In the genomic region with DNA sequence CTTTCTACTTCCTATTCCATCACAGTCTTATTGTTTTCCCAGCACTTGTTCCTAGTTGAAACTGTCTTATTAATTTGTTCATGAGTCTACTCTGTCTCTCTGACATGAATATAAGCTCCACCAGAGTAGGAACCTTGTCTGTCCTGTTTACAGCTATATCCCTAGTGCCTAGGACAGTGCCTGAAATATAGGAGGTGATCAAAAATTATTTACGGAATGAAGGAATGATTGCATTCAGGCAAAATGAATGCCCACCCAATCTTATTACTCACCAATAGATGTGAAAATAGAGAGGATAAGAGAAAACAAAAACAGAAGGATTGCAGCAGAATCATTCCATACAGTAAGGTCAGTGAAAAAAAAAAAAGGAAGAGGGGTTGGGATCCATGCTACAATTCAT, we compare ENCODE assay signal across 11 cellular contexts. TPM values are rescaled to one million over a fixed set of nuclear protein-coding genes. Genes with fewer than 3 reads are reported as not detected.
DNase-seq lines count a peak whose midpoint lies in the region; ATAC-seq and TF ChIP-seq lines count a peak whose summit lies in the region.
"Had no signal": no experiment of that assay in that cellular context is flagged by ENCODE, and none has a peak within 500 bp of the region (broad histone marks: within the 10 kb centered on the region; RNA-seq: fewer than 3 reads in every experiment).

No MANE protein-coding gene starts in this region.

- H3K4me1 ChIP-seq in iPS-15b (ENCODE audit: control insufficient read depth, insufficient read depth, low read length), result peaks cover 13% of the 10 kb centered on the region
- H3K4me1 ChIP-seq in testis, result peaks cover 27% of the 10 kb centered on the region

- no peak overlapping the region for H3K27ac ChIP-seq in testis

- peak overlapping the region; percentile 95 to 99 for H3K4me3 Mint-ChIP-seq in activated T-cell treated with anti-CD3 and anti-CD28 coated beads, Interleukin-2, amount 50 U/mL, for 72 hours
- H3K4me3 Mint-ChIP-seq in activated CD4-positive, alpha-beta memory T cell treated with anti-CD3 and anti-CD28 coated beads, Interleukin-2, amount 10 ng/mL, durations not matched to agents 7 days and 5 days, result peak overlapping the region; percentile 88
- peak overlapping the region; percentile 83 to 98 for H3K4me3 Mint-ChIP-seq in stimulated activated naive B cell treated with anti-CD40 and anti-IgM and Interleukin-4, amounts not matched to agents 10 μg/mL and 1 μg/mL and 100 μg/mL, for 72 hours

- no peaks in the 10 kb centered on the region for H3K9me3 Mint-ChIP-seq in activated T-cell treated with anti-CD3 and anti-CD28 coated beads, Interleukin-2, amount 50 U/mL, for 72 hours
- H3K9me3 Mint-ChIP-seq in activated CD4-positive, alpha-beta memory T cell treated with anti-CD3 and anti-CD28 coated beads, Interleukin-2, amount 10 ng/mL, durations not matched to agents 7 days and 5 days, result no peaks in the 10 kb centered on the region
- no peaks in the 10 kb centered on the region for H3K9me3 Mint-ChIP-seq in stimulated activated naive B cell treated with anti-CD40 and anti-IgM and Interleukin-4, amounts not matched to agents 10 μg/mL and 1 μg/mL and 100 μg/mL, for 72 hours

- H3K27ac Mint-ChIP-seq in activated T-cell treated with anti-CD3 and anti-CD28 coated beads, Interleukin-2, amount 50 U/mL, for 72 hours, result peak overlapping the region; percentile 96
- peak overlapping the region; percentile 5 for H3K27ac Mint-ChIP-seq in activated CD4-positive, alpha-beta memory T cell treated with anti-CD3 and anti-CD28 coated beads, Interleukin-2, amount 10 ng/mL, durations not matched to agents 7 days and 5 days
- H3K27ac Mint-ChIP-seq in stimulated activated naive B cell treated with anti-CD40 and anti-IgM and Interleukin-4, amounts not matched to agents 10 μg/mL and 1 μg/mL and 100 μg/mL, for 72 hours, result no peak overlapping the region

- H3K36me3 ChIP-seq in iPS-15b (ENCODE audit: control insufficient read depth, insufficient read depth, low read length), result no peaks in the 10 kb centered on the region
- H3K36me3 ChIP-seq in testis (ENCODE audit: low read depth, missing control alignments), result no peaks in the 10 kb centered on the region

- POLR2A ChIA-PET in activated CD4-positive, alpha-beta memory T cell treated with anti-CD3 and anti-CD28 coated beads, Interleukin-2, amount 10 ng/mL, durations not matched to agents 7 days and 5 days (lab: Charles Lee), result interaction anchor here (6.2 kb wide), 1 partner anchor 21 kb away, joined by 64 read pairs; the partner anchor contains the start of gene KTI12

- H3K4me3 ChIP-seq in iPS-15b (ENCODE audit: low read depth, low read length), result peak overlapping the region; percentile 94
- H3K4me3 ChIP-seq in testis, result no peak overlapping the region

- no peak for TF ChIP-seq POLR2A in testis (IDR thresholded peaks at IDR 0.05)

- H3K9me3 ChIP-seq in iPS-15b (ENCODE audit: control insufficient read depth, insufficient read depth, low read length) (no peaks in the 10 kb centered on the region), testis (no peaks in the 10 kb centered on the region)

- H3K27me3 Mint-ChIP-seq in activated T-cell treated with anti-CD3 and anti-CD28 coated beads, Interleukin-2, amount 50 U/mL, for 72 hours (ENCODE audit: low read depth), result no peaks in the 10 kb centered on the region
- no peaks in the 10 kb centered on the region for H3K27me3 Mint-ChIP-seq in activated CD4-positive, alpha-beta memory T cell treated with anti-CD3 and anti-CD28 coated beads, Interleukin-2, amount 10 ng/mL, durations not matched to agents 7 days and 5 days
- no peaks in the 10 kb centered on the region for H3K27me3 Mint-ChIP-seq in stimulated activated naive B cell treated with anti-CD40 and anti-IgM and Interleukin-4, amounts not matched to agents 10 μg/mL and 1 μg/mL and 100 μg/mL, for 72 hours

- H3K27me3 ChIP-seq in iPS-15b (ENCODE audit: control insufficient read depth, insufficient read depth, low read length) (no peaks in the 10 kb centered on the region), testis (no peaks in the 10 kb centered on the region)

- peaks cover 60% of the 10 kb centered on the region for H3K4me1 Mint-ChIP-seq in activated T-cell treated with anti-CD3 and anti-CD28 coated beads, Interleukin-2, amount 50 U/mL, for 72 hours (ENCODE audit: low read depth)
- H3K4me1 Mint-ChIP-seq in activated CD4-positive, alpha-beta memory T cell treated with anti-CD3 and anti-CD28 coated beads, Interleukin-2, amount 10 ng/mL, durations not matched to agents 7 days and 5 days, result peaks cover 47% of the 10 kb centered on the region
- peaks cover 25 to 42% of the 10 kb centered on the region in 2 donors for H3K4me1 Mint-ChIP-seq in stimulated activated naive B cell treated with anti-CD40 and anti-IgM and Interleukin-4, amounts not matched to agents 10 μg/mL and 1 μg/mL and 100 μg/mL, for 72 hours

- peaks cover 10 to 21% of the 10 kb centered on the region in 2 donors for H3K36me3 Mint-ChIP-seq in activated T-cell treated with anti-CD3 and anti-CD28 coated beads, Interleukin-2, amount 50 U/mL, for 72 hours (ENCODE audit: insufficient read depth in 2 of 2)
- peaks cover 23% of the 10 kb centered on the region for H3K36me3 Mint-ChIP-seq in activated CD4-positive, alpha-beta memory T cell treated with anti-CD3 and anti-CD28 coated beads, Interleukin-2, amount 10 ng/mL, durations not matched to agents 7 days and 5 days (ENCODE audit: low read depth)
- peaks cover 0 to 19% of the 10 kb centered on the region in 2 donors for H3K36me3 Mint-ChIP-seq in stimulated activated naive B cell treated with anti-CD40 and anti-IgM and Interleukin-4, amounts not matched to agents 10 μg/mL and 1 μg/mL and 100 μg/mL, for 72 hours

- no peak for TF ChIP-seq CTCF in testis (IDR thresholded peaks at IDR 0.05)

- WGBS in testis, 2 donors, result 70 to 75% methylated on average over 1 of the region's 1 CpG

- no peak for DNase-seq in activated T-cell treated with anti-CD3 and anti-CD28 coated beads, Interleukin-2, amount 50 U/mL, for 72 hours
- DNase-seq in activated T-cell treated with anti-CD3 and anti-CD28 coated beads for 4 hours (no peak), KG1 (lab: John Stamatoyannopoulos, UW) (no peak), testis (no peak), Kasumi-1 (lab: John Stamatoyannopoulos, UW) (no peak)
- no peak for DNase-seq in activated CD4-positive, alpha-beta memory T cell treated with anti-CD3 and anti-CD28 coated beads, Interleukin-2, amount 10 ng/mL, durations not matched to agents 7 days and 5 days
- no peak for DNase-seq in stimulated activated naive B cell treated with anti-CD40 and anti-IgM and Interleukin-4, amounts not matched to agents 10 μg/mL and 1 μg/mL and 100 μg/mL, for 72 hours
- DNase-seq: foreskin melanocyte; NCI-H1092 treated with DMSO at 0.1 percent for 48 hours; stimulated activated CD4-positive, alpha-beta T cell treated with anti-CD3 and anti-CD28 coated beads, Interleukin-2, amount 100 ng/mL, for 48 hours had no signal

- peak overlapping the region; percentile 75 for H3K9ac ChIP-seq in iPS-15b (ENCODE audit: low read depth, low read length)

- ATAC-seq in activated T-cell treated with anti-CD3 and anti-CD28 coated beads, Interleukin-2, amount 50 U/mL, for 72 hours (replicated peaks in 1 of 2), result no peak
- no peak for ATAC-seq in stimulated activated naive B cell treated with anti-CD40 and anti-IgM and Interleukin-4, amounts not matched to agents 10 μg/mL and 1 μg/mL and 100 μg/mL, for 72 hours (replicated peaks)

- CTCF ChIA-PET in activated CD4-positive, alpha-beta memory T cell treated with anti-CD3 and anti-CD28 coated beads, Interleukin-2, amount 10 ng/mL, durations not matched to agents 7 days and 5 days (lab: Charles Lee), result no interaction called here

- intact Hi-C loops in testis (cut with DNase I; ENCODE audit: low total_unique reads), result no loop called here

RNA-seq across cellular contexts. Expression of gene TXNDC12, which starts 1.1 kb away (rescaled TPM):
- total RNA-seq in activated T-cell treated with anti-CD3 and anti-CD28 coated beads, Interleukin-2, amount 50 U/mL, for 72 hours, result 10 to 100 TPM; 50.5 to 54.2 TPM
- 10 to 100 TPM; 56.6 to 63.5 TPM for total RNA-seq in activated CD4-positive, alpha-beta memory T cell treated with anti-CD3 and anti-CD28 coated beads, Interleukin-2, amount 10 ng/mL, durations not matched to agents 7 days and 5 days
- total RNA-seq in testis, result 10 to 100 TPM; 33.3 to 38.4 TPM
- polyA plus RNA-seq in testis (ENCODE audit: insufficient read depth, low read depth, low replicate concordance), result 39.2 TPM

RNA-seq across cellular contexts. Expression of gene BTF3L4, which starts 2.2 kb away (rescaled TPM):
- total RNA-seq in activated T-cell treated with anti-CD3 and anti-CD28 coated beads, Interleukin-2, amount 50 U/mL, for 72 hours, result 10 to 100 TPM; 28.3 to 32.3 TPM
- 10 to 100 TPM; 35.0 to 38.1 TPM for total RNA-seq in activated CD4-positive, alpha-beta memory T cell treated with anti-CD3 and anti-CD28 coated beads, Interleukin-2, amount 10 ng/mL, durations not matched to agents 7 days and 5 days
- 10 to 100 TPM; 44.5 to 49.5 TPM for total RNA-seq in testis
- polyA plus RNA-seq in testis (ENCODE audit: insufficient read depth, low read depth, low replicate concordance), result 79.7 TPM

RNA-seq across cellular contexts. Expression of gene KTI12, which starts 20.3 kb away (rescaled TPM):
- 10 to 100 TPM; 10.7 to 12.9 TPM for total RNA-seq in activated T-cell treated with anti-CD3 and anti-CD28 coated beads, Interleukin-2, amount 50 U/mL, for 72 hours
- 10 to 100 TPM; 11.3 to 11.5 TPM for total RNA-seq in activated CD4-positive, alpha-beta memory T cell treated with anti-CD3 and anti-CD28 coated beads, Interleukin-2, amount 10 ng/mL, durations not matched to agents 7 days and 5 days
- 10 to 100 TPM; 15.2 to 15.7 TPM for total RNA-seq in testis
- 10.6 TPM for polyA plus RNA-seq in testis (ENCODE audit: insufficient read depth, low read depth, low replicate concordance)
